Comparison of ENCODE assay signal across 14 cellular contexts in the genomic region with DNA sequence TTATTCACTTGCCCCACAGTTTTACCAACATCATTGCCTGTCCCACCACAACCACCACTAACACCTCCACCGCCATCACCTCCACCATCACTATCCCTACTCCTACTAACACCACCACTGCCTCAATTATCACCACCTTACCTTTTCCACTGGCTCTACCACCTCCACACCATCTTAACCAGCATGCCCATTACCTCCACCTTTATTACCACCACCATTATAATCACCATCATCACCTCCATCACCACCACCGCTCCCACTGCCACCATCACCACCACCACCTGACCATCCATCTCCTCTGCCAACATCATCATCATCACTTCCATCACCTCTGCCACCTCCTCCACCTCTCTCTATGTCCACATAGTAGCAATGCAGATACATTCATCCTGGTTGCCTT.
"Had no signal": no experiment of that assay in that cellular context is flagged by ENCODE, and none has a peak within 500 bp of the region (broad histone marks: within the 10 kb centered on the region; RNA-seq: fewer than 3 reads in every experiment).

No MANE protein-coding gene starts in this region.

- H3K27me3 ChIP-seq: pancreas had no signal

- H3K27ac ChIP-seq: heart left ventricle, pancreas, transverse colon had no signal

- H3K36me3 ChIP-seq: heart left ventricle, pancreas, transverse colon had no signal

- H3K4me3 ChIP-seq: heart left ventricle, pancreas, transverse colon had no signal

- DNase-seq: activated CD4-positive, alpha-beta memory T cell treated with anti-CD3 and anti-CD28 coated beads, Interleukin-2, amount 10 ng/mL, durations not matched to agents 7 days and 5 days; activated CD4-positive, alpha-beta T cell treated with anti-CD3 and anti-CD28 coated beads for 4 hours; activated effector memory CD4-positive, alpha-beta T cell treated with anti-CD3 and anti-CD28 coated beads, Interleukin-2, amount 50 U/mL, for 16 hours; activated T-cell treated with anti-CD3 and anti-CD28 coated beads, Interleukin-2, amount 50 U/mL, for 4 hours; amygdala; cortex of kidney; effector CD4-positive, alpha-beta T cell; heart left ventricle; pancreas; stimulated activated CD4-positive, alpha-beta T cell treated with anti-CD3 and anti-CD28 coated beads, Interleukin-15, amount 100 ng/mL, for 24 hours; stimulated activated CD4-positive, alpha-beta T cell treated with anti-CD3 and anti-CD28 coated beads, Interleukin-4, amount 100 ng/mL, for 1 hour; stimulated activated naive CD4-positive, alpha-beta T cell treated with Interleukin-2 at 50 U/mL for 16 hours; transverse colon had no signal

- H3K4me1 ChIP-seq: pancreas, transverse colon had no signal

- ATAC-seq: activated T-cell treated with anti-CD3 and anti-CD28 coated beads, Interleukin-2, amount 50 U/mL, for 4 hours; heart left ventricle; WTC11 had no signal

- H3K9me3 ChIP-seq: heart left ventricle, pancreas, transverse colon had no signal
